In genomic region chr1:205632374-205633169, GRCh38 we compare ENCODE assay signal across 8 cellular contexts.
A peak's percentile ranks its signal among the peaks of the same experiment; 100 is the strongest.
DNase-seq lines count a peak whose midpoint lies in the region; ATAC-seq and TF ChIP-seq lines count a peak whose summit lies in the region.

No MANE protein-coding gene starts in this region.

- H3K79me2 ChIP-seq in ACC112 (ENCODE audit: control insufficient read depth, insufficient read depth, low read length, unreplicated experiment) (peaks cover 32% of the 10 kb centered on the region), KMS-11 (ENCODE audit: insufficient read depth, low read depth) (peaks cover 35% of the 10 kb centered on the region)

- peak overlapping the region; percentile 85 for H3K4me2 ChIP-seq in KMS-11

- H3K4me3 Mint-ChIP-seq in central memory CD8-positive, alpha-beta T cell, result peak overlapping the region; percentile 87

- DNase-seq in central memory CD8-positive, alpha-beta T cell (ENCODE audit: low spot score in 2 of 2), result no peak
- no peak for DNase-seq in GM10248 (ENCODE audit: extremely low spot score)
- DNase-seq in NCI-H82 treated with DMSO at 0.1 percent for 48 hours (lab: John Stamatoyannopoulos, UW; ENCODE audit: unreplicated experiment), result no peak

- H3K4me1 Mint-ChIP-seq in central memory CD8-positive, alpha-beta T cell, result peaks cover 33% of the 10 kb centered on the region

- H3K9me3 Mint-ChIP-seq in central memory CD8-positive, alpha-beta T cell, result no peaks in the 10 kb centered on the region

- H3K27ac ChIP-seq in ACC112 (ENCODE audit: low read depth, low read length) (peak overlapping the region; percentile 85), KMS-11 (peak overlapping the region; percentile 97), muscle layer of colon (ENCODE audit: low read depth, low read length) (peak overlapping the region; percentile 84)

- CTCF ChIA-PET in GM10248 (lab: Yijun Ruan, JAX), result interaction anchor here (0.8 to 11.6 kb wide), 35 partner anchors 8 to 404 kb away, joined by 3 to 263 read pairs (median 5); no protein-coding TSS in a partner anchor

- H3K36me3 ChIP-seq in ACC112 (ENCODE audit: insufficient read depth, low read length) (no peaks in the 10 kb centered on the region), KMS-11 (ENCODE audit: insufficient read depth) (no peaks in the 10 kb centered on the region), muscle layer of colon (ENCODE audit: insufficient read depth, low read length) (no peaks in the 10 kb centered on the region)

- H3K4me1 ChIP-seq in ACC112 (ENCODE audit: control insufficient read depth, insufficient read depth, low read length, unreplicated experiment), result peaks cover 21% of the 10 kb centered on the region
- peaks cover 32% of the 10 kb centered on the region for H3K4me1 ChIP-seq in KMS-11 (ENCODE audit: low read depth, poor library complexity, severe bottlenecking)
- peaks cover 23% of the 10 kb centered on the region for H3K4me1 ChIP-seq in muscle layer of colon (ENCODE audit: insufficient read depth, low read length)

- TF ChIP-seq CTCF in KMS-11 (conservative IDR thresholded peaks at IDR 0.05; ENCODE audit: low read depth, low read length) (0 out of 2 replicates have a peak, but pooled peaks have one; percentile 40), GM10248 (IDR thresholded peaks at IDR 0.05; ENCODE audit: control extremely low read depth, extremely low read depth, low read depth, missing control alignments) (no peak)

- peak overlapping the region; percentile 88 for H3K27ac Mint-ChIP-seq in central memory CD8-positive, alpha-beta T cell (ENCODE audit: low read depth)

- POLR2A ChIA-PET in GM10248 (lab: Yijun Ruan, JAX), result interaction anchor here (0.6 to 1.6 kb wide), 10 partner anchors 8 to 404 kb away, joined by 3 to 7 read pairs (median 4); no protein-coding TSS in a partner anchor

- H3K9me3 ChIP-seq in muscle layer of colon (ENCODE audit: low read length), result no peaks in the 10 kb centered on the region

- no peaks in the 10 kb centered on the region for H3K27me3 ChIP-seq in ACC112 (ENCODE audit: insufficient read depth, low read length)
- no peaks in the 10 kb centered on the region for H3K27me3 ChIP-seq in KMS-11 (ENCODE audit: insufficient read depth, low read depth)
- no peaks in the 10 kb centered on the region for H3K27me3 ChIP-seq in muscle layer of colon (ENCODE audit: control insufficient read depth in 1 of 2, insufficient read depth in 2 of 2, low read length in 2 of 2)

- ATAC-seq in central memory CD8-positive, alpha-beta T cell (replicated peaks; ENCODE audit: extremely low read depth, poor library complexity, severe bottlenecking), result no peak
- ATAC-seq in GM19463 (IDR thresholded peaks at IDR 0.05; ENCODE audit: unreplicated experiment), result no peak
- ATAC-seq in HG03571 (IDR thresholded peaks at IDR 0.05; ENCODE audit: unreplicated experiment), result no peak

- peaks cover 19% of the 10 kb centered on the region for H3K36me3 Mint-ChIP-seq in central memory CD8-positive, alpha-beta T cell (ENCODE audit: insufficient read depth)

- H4K20me1 ChIP-seq in KMS-11 (ENCODE audit: insufficient read depth), result peaks cover 6% of the 10 kb centered on the region; the same call in 1 of the 2 replicates

- peak overlapping the region; percentile 73 for H2AFZ ChIP-seq in ACC112 (ENCODE audit: low read length, unreplicated experiment)
- H2AFZ ChIP-seq in KMS-11 (ENCODE audit: low read depth), result peak overlapping the region; percentile 70

- H3K9ac ChIP-seq in KMS-11, result peak overlapping the region; percentile 91
- peak overlapping the region; percentile 77 for H3K9ac ChIP-seq in muscle layer of colon (ENCODE audit: low read length)

- H3K27me3 Mint-ChIP-seq in central memory CD8-positive, alpha-beta T cell, result peaks cover 7% of the 10 kb centered on the region

- H3K4me3 ChIP-seq in ACC112 (ENCODE audit: low read depth, low read length) (peak overlapping the region; percentile 76), KMS-11 (IDR thresholded peaks at IDR 0.05; ENCODE audit: insufficient read depth, low read depth, low read length) (peak overlapping the region; percentile 96), muscle layer of colon (ENCODE audit: low read depth in 1 of 2, low read length in 2 of 2) (peak overlapping the region; percentile 83 to 94)
